Comparison of ENCODE assay signal across 1 cellular context in genomic region chr17:58679263-58680037, GRCh38.
TF ChIP-seq lines count a peak whose summit lies in the region.

No MANE protein-coding gene starts in this region.

TF ChIP-seq in K562, 482 proteins besides CTCF, POLR2A, EP300 and RAD21 (continued from another document and continues in another):
- TF ChIP-seq TBP (optimal IDR thresholded peaks at IDR 0.05; ENCODE audit: low read depth, low read length) = no peak
- TF ChIP-seq SREBF1 (IDR thresholded peaks at IDR 0.05; ENCODE audit: borderline replicate concordance, low read depth, low read length) = no peak
- TF ChIP-seq DMBX1 (CRISPR knock-in tag; IDR thresholded peaks at IDR 0.05; ENCODE audit: borderline replicate concordance) = peak; percentile 83; the same call in 1 of the 2 replicates
- TF ChIP-seq E2F1 (CRISPR knock-in tag; IDR thresholded peaks at IDR 0.05) = peak; percentile 93
- TF ChIP-seq EP400 (IDR thresholded peaks at IDR 0.05) = peak; percentile 76
- TF ChIP-seq POLR3A (IDR thresholded peaks at IDR 0.05; ENCODE audit: borderline replicate concordance, extremely low read depth, insufficient read depth, insufficient read length) = no peak
- TF ChIP-seq HDAC3 (IDR thresholded peaks at IDR 0.05; ENCODE audit: borderline replicate concordance, partially characterized antibody) = peak; percentile 88
- peak; percentile 74 for TF ChIP-seq GABPB1 (CRISPR knock-in tag; IDR thresholded peaks at IDR 0.05)
- peak; percentile 91 for TF ChIP-seq ARID2 (IDR thresholded peaks at IDR 0.05)
- TF ChIP-seq SAP30 (IDR thresholded peaks at IDR 0.05; ENCODE audit: borderline replicate concordance, insufficient read depth, low read depth, low read length, poor library complexity, severe bottlenecking) = no peak
- TF ChIP-seq ADNP (tag; IDR thresholded peaks at IDR 0.05) = peak; percentile 46; the same call in 1 of the 2 replicates
- peak; percentile 91 for TF ChIP-seq POLR2G (IDR thresholded peaks at IDR 0.05; ENCODE audit: low read depth, low read length)
- peak; percentile 100 for TF ChIP-seq ZNF717 (CRISPR knock-in tag; IDR thresholded peaks at IDR 0.05)
- peak; percentile 34; the same call in 1 of the 2 replicates for TF ChIP-seq SAFB (IDR thresholded peaks at IDR 0.05; ENCODE audit: borderline replicate concordance, low read depth, low read length)
- no peak for TF ChIP-seq TSC22D4 (tag; IDR thresholded peaks at IDR 0.05)
- no peak for TF ChIP-seq ZFP91 (CRISPR knock-in tag; IDR thresholded peaks at IDR 0.05)
- TF ChIP-seq ZNF408 (CRISPR knock-in tag; IDR thresholded peaks at IDR 0.05; ENCODE audit: low read depth) = peak; percentile 94; the same call in 1 of the 2 replicates
- no peak for TF ChIP-seq ETS2 (tag; IDR thresholded peaks at IDR 0.05; ENCODE audit: borderline replicate concordance, poor library complexity, severe bottlenecking)
- TF ChIP-seq TRIM28 (IDR thresholded peaks at IDR 0.05) = no peak
- TF ChIP-seq PBX2 (CRISPR knock-in tag; IDR thresholded peaks at IDR 0.05; ENCODE audit: low read depth) = no peak
- TF ChIP-seq PBX2 (tag; conservative IDR thresholded peaks at IDR 0.05; ENCODE audit: low read depth) = peak; percentile 89
- TF ChIP-seq HCFC1 (IDR thresholded peaks at IDR 0.05; ENCODE audit: low read depth, low read length) = peak; percentile 77
- no peak for TF ChIP-seq EZH2 (IDR thresholded peaks at IDR 0.05; ENCODE audit: borderline replicate concordance, low read depth, low read length)
- TF ChIP-seq ZNF76 (CRISPR knock-in tag; IDR thresholded peaks at IDR 0.05; ENCODE audit: borderline replicate concordance) = 0 out of 2 replicates have a peak, but pooled peaks have one; percentile 54
- TF ChIP-seq ARNT (IDR thresholded peaks at IDR 0.05) = peak; percentile 89 to 100
- TF ChIP-seq FOXO4 (CRISPR knock-in tag; IDR thresholded peaks at IDR 0.05) = peak; percentile 100
- peak; percentile 100 for TF ChIP-seq POLR2B (IDR thresholded peaks at IDR 0.05; ENCODE audit: low read depth, partially characterized antibody)
- TF ChIP-seq CREB5 (CRISPR knock-in tag; IDR thresholded peaks at IDR 0.05) = peak; percentile 99
- TF ChIP-seq ZKSCAN3 (CRISPR knock-in tag; IDR thresholded peaks at IDR 0.05) = no peak
- peak; percentile 68 to 86; a peak in 2 of 4 replicates for TF ChIP-seq RCOR1 (IDR thresholded peaks at IDR 0.05; ENCODE audit: borderline replicate concordance in 1 of 2, low read depth in 2 of 2, low read length in 2 of 2)
- TF ChIP-seq TAL1 (IDR thresholded peaks at IDR 0.05) = peak; percentile 40; the same call in 1 of the 2 replicates
- TF ChIP-seq CBX5 (IDR thresholded peaks at IDR 0.05; ENCODE audit: borderline replicate concordance, low read depth) = no peak
- TF ChIP-seq PHF20 (IDR thresholded peaks at IDR 0.05; ENCODE audit: partially characterized antibody) = peak; percentile 67
- peak; percentile 50 to 100; a peak in 3 of 4 replicates for TF ChIP-seq ZMIZ1 (IDR thresholded peaks at IDR 0.05; ENCODE audit: low read depth in 2 of 2, low read length in 2 of 2)
- TF ChIP-seq ZNF764 (CRISPR knock-in tag; IDR thresholded peaks at IDR 0.05; ENCODE audit: low read depth) = peak; percentile 96
- no peak for TF ChIP-seq USF2 (CRISPR knock-in tag; IDR thresholded peaks at IDR 0.05)
- no peak for TF ChIP-seq CLOCK (CRISPR knock-in tag; IDR thresholded peaks at IDR 0.05; ENCODE audit: borderline replicate concordance)
- TF ChIP-seq ZNF263 (CRISPR knock-in tag; IDR thresholded peaks at IDR 0.05; ENCODE audit: borderline replicate concordance) = no peak
- peak; percentile 95 for TF ChIP-seq ZNF589 (CRISPR knock-in tag; IDR thresholded peaks at IDR 0.05; ENCODE audit: low read depth)
- 0 out of 2 replicates have a peak, but pooled peaks have one; percentile 1 for TF ChIP-seq ZNF282 (CRISPR knock-in tag; IDR thresholded peaks at IDR 0.05)
- TF ChIP-seq EHMT2 (IDR thresholded peaks at IDR 0.05) = 0 out of 2 replicates have a peak, but pooled peaks have one; percentile 50
- TF ChIP-seq ATF6 (CRISPR knock-in tag; IDR thresholded peaks at IDR 0.05) = peak; percentile 73; the same call in 1 of the 2 replicates
- TF ChIP-seq ARID1B (IDR thresholded peaks at IDR 0.05) = peak; percentile 79
